1 cellular context compared by ENCODE assay signal in genomic region chr3:48013288-48013980, GRCh38.
TF ChIP-seq lines count a peak whose summit lies in the region.

No MANE protein-coding gene starts in this region.

TF ChIP-seq in HEK293, 187 proteins besides CTCF, POLR2A, EP300 and RAD21 (continued from another document):
- TF ChIP-seq TSHZ1 (tag by site-specific recombination; IDR thresholded peaks at IDR 0.05; ENCODE audit: borderline replicate concordance) (no peak), ZFP3 (tag by site-specific recombination; IDR thresholded peaks at IDR 0.05; ENCODE audit: low read depth) (no peak), SP7 (tag by site-specific recombination; IDR thresholded peaks at IDR 0.05) (peak; percentile 53), GFI1B (tag by site-specific recombination; IDR thresholded peaks at IDR 0.05) (no peak), ZNF350 (tag by site-specific recombination; IDR thresholded peaks at IDR 0.05) (no peak), ZNF549 (tag by site-specific recombination; IDR thresholded peaks at IDR 0.05) (no peak), ZNF362 (tag by site-specific recombination; IDR thresholded peaks at IDR 0.05) (peak; percentile 53; the same call in 1 of the 2 replicates), ZNF629 (tag by site-specific recombination; IDR thresholded peaks at IDR 0.05) (peak; percentile 38), PRDM6 (tag by site-specific recombination; IDR thresholded peaks at IDR 0.05) (peak; percentile 54)
